In genomic region chr12:45050751-45051489, GRCh38 we compare ENCODE assay signal across 9 cellular contexts. TPM values are rescaled to one million over a fixed set of nuclear protein-coding genes. Genes with fewer than 3 reads are reported as not detected.
DNase-seq lines count a peak whose midpoint lies in the region; ATAC-seq lines count a peak whose summit lies in the region.
"Had no signal": no experiment of that assay in that cellular context is flagged by ENCODE, and none has a peak within 500 bp of the region (broad histone marks: within the 10 kb centered on the region; RNA-seq: fewer than 3 reads in every experiment).

TSS of gene DBX2 (minus strand) at chr12:45051099. CDS start at chr12:45050927, 172 bp downstream.

- H3K4me3 Mint-ChIP-seq in activated CD4-positive, alpha-beta memory T cell treated with anti-CD3 and anti-CD28 coated beads for 36 hours, result no peak within 1 kb of the TSS
- H3K4me3 Mint-ChIP-seq in T-helper 2 cell treated with Interferon-gamma antibody and Interleukin-4, amounts not matched to agents 5 μg/mL and 100 μg/mL, for 36 hours, result no peak within 1 kb of the TSS

- peak; percentile 49 for ATAC-seq in stimulated activated naive CD8-positive, alpha-beta T cell treated with anti-CD3 and anti-CD28 coated beads, Interleukin-15, Interleukin-2, amounts not matched to agents 100 U/mL and 50 U/mL, for 24 hours
- ATAC-seq in GM21447 (IDR thresholded peaks at IDR 0.05; ENCODE audit: unreplicated experiment), result no peak

- H3K9me3 ChIP-seq in iPS-18c (ENCODE audit: control insufficient read depth, insufficient read depth, low read length), result no peaks in the 10 kb centered on the region

- peaks cover 2% of the 10 kb centered on the region for H3K4me1 Mint-ChIP-seq in activated CD4-positive, alpha-beta memory T cell treated with anti-CD3 and anti-CD28 coated beads for 36 hours (ENCODE audit: low read depth)
- H3K4me1 Mint-ChIP-seq in T-helper 2 cell treated with Interferon-gamma antibody and Interleukin-4, amounts not matched to agents 5 μg/mL and 100 μg/mL, for 36 hours (ENCODE audit: low read depth), result no peaks in the 10 kb centered on the region

- no peak within 1 kb of the TSS for H3K27ac Mint-ChIP-seq in activated CD4-positive, alpha-beta memory T cell treated with anti-CD3 and anti-CD28 coated beads for 36 hours
- H3K27ac Mint-ChIP-seq in T-helper 2 cell treated with Interferon-gamma antibody and Interleukin-4, amounts not matched to agents 5 μg/mL and 100 μg/mL, for 36 hours, result no peak within 1 kb of the TSS

- peak; percentile 74 for DNase-seq in DMS 273 (lab: John Stamatoyannopoulos, UW; ENCODE audit: unreplicated experiment)
- no peak for DNase-seq in DMS 273 treated with DMSO at 0.1 percent for 48 hours (lab: John Stamatoyannopoulos, UW)
- peak in 43 of 58 donors; percentile 11 to 67 (median 35) for DNase-seq in anterior cingulate cortex (lab: John Stamatoyannopoulos, UW)
- DNase-seq in stimulated activated naive CD8-positive, alpha-beta T cell treated with anti-CD3 and anti-CD28 coated beads, Interleukin-15, Interleukin-2, amounts not matched to agents 100 U/mL and 50 U/mL, for 24 hours, result peak; percentile 9
- DNase-seq in activated CD4-positive, alpha-beta memory T cell treated with anti-CD3 and anti-CD28 coated beads for 36 hours, result no peak
- no peak for DNase-seq in T-helper 2 cell treated with Interferon-gamma antibody and Interleukin-4, amounts not matched to agents 5 μg/mL and 100 μg/mL, for 36 hours (ENCODE audit: low spot score)

- intact Hi-C loops in activated CD4-positive, alpha-beta memory T cell treated with anti-CD3 and anti-CD28 coated beads for 36 hours (cut with micrococcal nuclease), result no loop called here

- H3K4me3 ChIP-seq in iPS-18c (ENCODE audit: insufficient read depth, low read depth, low read length), result peak within 1 kb of the TSS; percentile 69

- no peaks in the 10 kb centered on the region for H3K9me3 Mint-ChIP-seq in activated CD4-positive, alpha-beta memory T cell treated with anti-CD3 and anti-CD28 coated beads for 36 hours
- H3K9me3 Mint-ChIP-seq in T-helper 2 cell treated with Interferon-gamma antibody and Interleukin-4, amounts not matched to agents 5 μg/mL and 100 μg/mL, for 36 hours, result no peaks in the 10 kb centered on the region

- CTCF ChIA-PET in activated CD4-positive, alpha-beta memory T cell treated with anti-CD3 and anti-CD28 coated beads for 36 hours (lab: Charles Lee), result interaction anchor here (1.2 kb wide), 1 partner anchor 102 kb away, joined by 5 read pairs; no protein-coding TSS in a partner anchor

- POLR2A ChIA-PET in activated CD4-positive, alpha-beta memory T cell treated with anti-CD3 and anti-CD28 coated beads for 36 hours (lab: Charles Lee), result no interaction called here

- H3K36me3 Mint-ChIP-seq in activated CD4-positive, alpha-beta memory T cell treated with anti-CD3 and anti-CD28 coated beads for 36 hours, result no peaks in the 10 kb centered on the region
- H3K36me3 Mint-ChIP-seq in T-helper 2 cell treated with Interferon-gamma antibody and Interleukin-4, amounts not matched to agents 5 μg/mL and 100 μg/mL, for 36 hours (ENCODE audit: low read depth), result no peaks in the 10 kb centered on the region

- H3K27me3 Mint-ChIP-seq in activated CD4-positive, alpha-beta memory T cell treated with anti-CD3 and anti-CD28 coated beads for 36 hours, result peaks cover 42% of the 10 kb centered on the region
- H3K27me3 Mint-ChIP-seq in T-helper 2 cell treated with Interferon-gamma antibody and Interleukin-4, amounts not matched to agents 5 μg/mL and 100 μg/mL, for 36 hours (ENCODE audit: low read depth), result peaks cover 56% of the 10 kb centered on the region

RNA-seq across cellular contexts. Expression of gene DBX2, which starts in this region (rescaled TPM):
- total RNA-seq in activated CD4-positive, alpha-beta memory T cell treated with anti-CD3 and anti-CD28 coated beads for 36 hours, result not detected
- total RNA-seq: RPMI7951 had no signal

Comparison
In these comparisons a context has a peak if more than half of its experiments do, and no peak if none do; other contexts are left out.
1. DNase-seq: peak in DMS 273 (single experiment), anterior cingulate cortex (43 of 58) and stimulated activated naive CD8-positive, alpha-beta T cell treated with anti-CD3 and anti-CD28 coated beads, Interleukin-15, Interleukin-2, amounts not matched to agents 100 U/mL and 50 U/mL, for 24 hours (single experiment); none in DMS 273 treated with DMSO at 0.1 percent for 48 hours (single experiment), activated CD4-positive, alpha-beta memory T cell treated with anti-CD3 and anti-CD28 coated beads for 36 hours (single experiment) and T-helper 2 cell treated with Interferon-gamma antibody and Interleukin-4, amounts not matched to agents 5 μg/mL and 100 μg/mL, for 36 hours (single experiment).